Comparison of ENCODE assay signal across 1 cellular context in genomic region chr19:10749435-10750384, GRCh38.
TF ChIP-seq lines count a peak whose summit lies in the region.

No MANE protein-coding gene starts in this region.

TF ChIP-seq in HepG2, 621 proteins besides CTCF, POLR2A, EP300 and RAD21 (continued from another document and continues in another):
- TF ChIP-seq, protein P1, sequence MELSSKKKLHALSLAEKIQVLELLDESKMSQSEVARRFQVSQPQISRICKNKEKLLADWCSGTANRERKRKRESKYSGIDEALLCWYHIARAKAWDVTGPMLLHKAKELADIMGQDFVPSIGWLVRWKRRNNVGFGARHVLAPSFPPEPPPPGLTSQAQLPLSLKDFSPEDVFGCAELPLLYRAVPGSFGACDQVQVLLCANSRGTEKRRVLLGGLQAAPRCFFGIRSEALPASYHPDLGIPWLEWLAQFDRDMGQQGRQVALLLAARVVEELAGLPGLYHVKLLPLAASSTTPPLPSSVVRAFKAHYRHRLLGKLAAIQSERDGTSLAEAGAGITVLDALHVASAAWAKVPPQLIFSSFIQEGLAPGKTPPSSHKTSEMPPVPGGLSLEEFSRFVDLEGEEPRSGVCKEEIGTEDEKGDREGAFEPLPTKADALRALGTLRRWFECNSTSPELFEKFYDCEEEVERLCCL (CRISPR knock-in tag; IDR thresholded peaks at IDR 0.05; ENCODE audit: borderline replicate concordance) = no peak
- TF ChIP-seq CREBL2 (CRISPR knock-in tag; IDR thresholded peaks at IDR 0.05; ENCODE audit: borderline replicate concordance) (0 out of 2 replicates have a peak, but pooled peaks have one; percentile 24), MIER3 (CRISPR knock-in tag; IDR thresholded peaks at IDR 0.05; ENCODE audit: borderline replicate concordance) (no peak), HOXD1 (CRISPR knock-in tag; IDR thresholded peaks at IDR 0.05) (no peak), NR3C1 (CRISPR knock-in tag; IDR thresholded peaks at IDR 0.05) (no peak), DBP (CRISPR knock-in tag; IDR thresholded peaks at IDR 0.05; ENCODE audit: not compliant biosample characterization) (no peak), TAF15 (IDR thresholded peaks at IDR 0.05; ENCODE audit: low read depth, low read length, poor library complexity, severe bottlenecking) (no peak), ZNF235 (CRISPR knock-in tag; IDR thresholded peaks at IDR 0.05; ENCODE audit: borderline replicate concordance) (no peak), ZNF124 (CRISPR knock-in tag; IDR thresholded peaks at IDR 0.05) (no peak), MEIS1 (CRISPR knock-in tag; IDR thresholded peaks at IDR 0.05; ENCODE audit: borderline replicate concordance) (no peak), NFKBIZ (CRISPR knock-in tag; IDR thresholded peaks at IDR 0.05) (no peak), RNF219 (CRISPR knock-in tag; IDR thresholded peaks at IDR 0.05) (no peak), MYNN (CRISPR knock-in tag; IDR thresholded peaks at IDR 0.05; ENCODE audit: low read depth) (no peak), ZBED4 (CRISPR knock-in tag; IDR thresholded peaks at IDR 0.05; ENCODE audit: borderline replicate concordance) (no peak), IRF9 (CRISPR knock-in tag; IDR thresholded peaks at IDR 0.05; ENCODE audit: borderline replicate concordance) (0 out of 2 replicates have a peak, but pooled peaks have one; percentile 11), TCF12 (IDR thresholded peaks at IDR 0.05) (no peak), TCF12 (CRISPR knock-in tag; IDR thresholded peaks at IDR 0.05) (no peak), ASH2L (IDR thresholded peaks at IDR 0.05; ENCODE audit: insufficient read length, low read depth, low read length) (no peak), ZNF33B (CRISPR knock-in tag; IDR thresholded peaks at IDR 0.05) (no peak), ZNF510 (CRISPR knock-in tag; IDR thresholded peaks at IDR 0.05; ENCODE audit: low read depth) (no peak), FOSL1 (CRISPR knock-in tag; IDR thresholded peaks at IDR 0.05; ENCODE audit: borderline replicate concordance) (no peak), ZNF343 (CRISPR knock-in tag; IDR thresholded peaks at IDR 0.05) (no peak), HOXA3 (CRISPR knock-in tag; IDR thresholded peaks at IDR 0.05) (no peak)
- TF ChIP-seq, protein P2, sequence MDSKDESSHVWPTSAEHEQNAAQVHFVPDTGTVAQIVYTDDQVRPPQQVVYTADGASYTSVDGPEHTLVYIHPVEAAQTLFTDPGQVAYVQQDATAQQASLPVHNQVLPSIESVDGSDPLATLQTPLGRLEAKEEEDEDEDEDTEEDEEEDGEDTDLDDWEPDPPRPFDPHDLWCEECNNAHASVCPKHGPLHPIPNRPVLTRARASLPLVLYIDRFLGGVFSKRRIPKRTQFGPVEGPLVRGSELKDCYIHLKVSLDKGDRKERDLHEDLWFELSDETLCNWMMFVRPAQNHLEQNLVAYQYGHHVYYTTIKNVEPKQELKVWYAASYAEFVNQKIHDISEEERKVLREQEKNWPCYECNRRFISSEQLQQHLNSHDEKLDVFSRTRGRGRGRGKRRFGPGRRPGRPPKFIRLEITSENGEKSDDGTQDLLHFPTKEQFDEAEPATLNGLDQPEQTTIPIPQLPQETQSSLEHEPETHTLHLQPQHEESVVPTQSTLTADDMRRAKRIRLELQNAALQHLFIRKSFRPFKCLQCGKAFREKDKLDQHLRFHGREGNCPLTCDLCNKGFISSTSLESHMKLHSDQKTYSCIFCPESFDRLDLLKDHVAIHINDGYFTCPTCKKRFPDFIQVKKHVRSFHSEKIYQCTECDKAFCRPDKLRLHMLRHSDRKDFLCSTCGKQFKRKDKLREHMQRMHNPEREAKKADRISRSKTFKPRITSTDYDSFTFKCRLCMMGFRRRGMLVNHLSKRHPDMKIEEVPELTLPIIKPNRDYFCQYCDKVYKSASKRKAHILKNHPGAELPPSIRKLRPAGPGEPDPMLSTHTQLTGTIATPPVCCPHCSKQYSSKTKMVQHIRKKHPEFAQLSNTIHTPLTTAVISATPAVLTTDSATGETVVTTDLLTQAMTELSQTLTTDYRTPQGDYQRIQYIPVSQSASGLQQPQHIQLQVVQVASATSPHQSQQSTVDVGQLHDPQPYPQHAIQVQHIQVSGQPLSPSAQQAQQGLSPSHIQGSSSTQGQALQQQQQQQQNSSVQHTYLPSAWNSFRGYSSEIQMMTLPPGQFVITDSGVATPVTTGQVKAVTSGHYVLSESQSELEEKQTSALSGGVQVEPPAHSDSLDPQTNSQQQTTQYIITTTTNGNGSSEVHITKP (CRISPR knock-in tag; IDR thresholded peaks at IDR 0.05; ENCODE audit: low read depth) = no peak
- TF ChIP-seq, protein P3, sequence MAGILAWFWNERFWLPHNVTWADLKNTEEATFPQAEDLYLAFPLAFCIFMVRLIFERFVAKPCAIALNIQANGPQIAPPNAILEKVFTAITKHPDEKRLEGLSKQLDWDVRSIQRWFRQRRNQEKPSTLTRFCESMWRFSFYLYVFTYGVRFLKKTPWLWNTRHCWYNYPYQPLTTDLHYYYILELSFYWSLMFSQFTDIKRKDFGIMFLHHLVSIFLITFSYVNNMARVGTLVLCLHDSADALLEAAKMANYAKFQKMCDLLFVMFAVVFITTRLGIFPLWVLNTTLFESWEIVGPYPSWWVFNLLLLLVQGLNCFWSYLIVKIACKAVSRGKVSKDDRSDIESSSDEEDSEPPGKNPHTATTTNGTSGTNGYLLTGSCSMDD (CRISPR knock-in tag; IDR thresholded peaks at IDR 0.05) = no peak
- TF ChIP-seq, protein P4, sequence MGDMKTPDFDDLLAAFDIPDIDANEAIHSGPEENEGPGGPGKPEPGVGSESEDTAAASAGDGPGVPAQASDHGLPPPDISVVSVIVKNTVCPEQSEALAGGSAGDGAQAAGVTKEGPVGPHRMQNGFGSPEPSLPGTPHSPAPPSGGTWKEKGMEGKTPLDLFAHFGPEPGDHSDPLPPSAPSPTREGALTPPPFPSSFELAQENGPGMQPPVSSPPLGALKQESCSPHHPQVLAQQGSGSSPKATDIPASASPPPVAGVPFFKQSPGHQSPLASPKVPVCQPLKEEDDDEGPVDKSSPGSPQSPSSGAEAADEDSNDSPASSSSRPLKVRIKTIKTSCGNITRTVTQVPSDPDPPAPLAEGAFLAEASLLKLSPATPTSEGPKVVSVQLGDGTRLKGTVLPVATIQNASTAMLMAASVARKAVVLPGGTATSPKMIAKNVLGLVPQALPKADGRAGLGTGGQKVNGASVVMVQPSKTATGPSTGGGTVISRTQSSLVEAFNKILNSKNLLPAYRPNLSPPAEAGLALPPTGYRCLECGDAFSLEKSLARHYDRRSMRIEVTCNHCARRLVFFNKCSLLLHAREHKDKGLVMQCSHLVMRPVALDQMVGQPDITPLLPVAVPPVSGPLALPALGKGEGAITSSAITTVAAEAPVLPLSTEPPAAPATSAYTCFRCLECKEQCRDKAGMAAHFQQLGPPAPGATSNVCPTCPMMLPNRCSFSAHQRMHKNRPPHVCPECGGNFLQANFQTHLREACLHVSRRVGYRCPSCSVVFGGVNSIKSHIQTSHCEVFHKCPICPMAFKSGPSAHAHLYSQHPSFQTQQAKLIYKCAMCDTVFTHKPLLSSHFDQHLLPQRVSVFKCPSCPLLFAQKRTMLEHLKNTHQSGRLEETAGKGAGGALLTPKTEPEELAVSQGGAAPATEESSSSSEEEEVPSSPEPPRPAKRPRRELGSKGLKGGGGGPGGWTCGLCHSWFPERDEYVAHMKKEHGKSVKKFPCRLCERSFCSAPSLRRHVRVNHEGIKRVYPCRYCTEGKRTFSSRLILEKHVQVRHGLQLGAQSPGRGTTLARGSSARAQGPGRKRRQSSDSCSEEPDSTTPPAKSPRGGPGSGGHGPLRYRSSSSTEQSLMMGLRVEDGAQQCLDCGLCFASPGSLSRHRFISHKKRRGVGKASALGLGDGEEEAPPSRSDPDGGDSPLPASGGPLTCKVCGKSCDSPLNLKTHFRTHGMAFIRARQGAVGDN (CRISPR knock-in tag; IDR thresholded peaks at IDR 0.05) = peak; percentile 68; the same call in 1 of the 2 replicates
- TF ChIP-seq, protein P5, sequence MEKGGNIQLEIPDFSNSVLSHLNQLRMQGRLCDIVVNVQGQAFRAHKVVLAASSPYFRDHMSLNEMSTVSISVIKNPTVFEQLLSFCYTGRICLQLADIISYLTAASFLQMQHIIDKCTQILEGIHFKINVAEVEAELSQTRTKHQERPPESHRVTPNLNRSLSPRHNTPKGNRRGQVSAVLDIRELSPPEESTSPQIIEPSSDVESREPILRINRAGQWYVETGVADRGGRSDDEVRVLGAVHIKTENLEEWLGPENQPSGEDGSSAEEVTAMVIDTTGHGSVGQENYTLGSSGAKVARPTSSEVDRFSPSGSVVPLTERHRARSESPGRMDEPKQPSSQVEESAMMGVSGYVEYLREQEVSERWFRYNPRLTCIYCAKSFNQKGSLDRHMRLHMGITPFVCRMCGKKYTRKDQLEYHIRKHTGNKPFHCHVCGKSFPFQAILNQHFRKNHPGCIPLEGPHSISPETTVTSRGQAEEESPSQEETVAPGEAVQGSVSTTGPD (CRISPR knock-in tag; IDR thresholded peaks at IDR 0.05) = 0 out of 2 replicates have a peak, but pooled peaks have one; percentile 18
- TF ChIP-seq, protein P6, sequence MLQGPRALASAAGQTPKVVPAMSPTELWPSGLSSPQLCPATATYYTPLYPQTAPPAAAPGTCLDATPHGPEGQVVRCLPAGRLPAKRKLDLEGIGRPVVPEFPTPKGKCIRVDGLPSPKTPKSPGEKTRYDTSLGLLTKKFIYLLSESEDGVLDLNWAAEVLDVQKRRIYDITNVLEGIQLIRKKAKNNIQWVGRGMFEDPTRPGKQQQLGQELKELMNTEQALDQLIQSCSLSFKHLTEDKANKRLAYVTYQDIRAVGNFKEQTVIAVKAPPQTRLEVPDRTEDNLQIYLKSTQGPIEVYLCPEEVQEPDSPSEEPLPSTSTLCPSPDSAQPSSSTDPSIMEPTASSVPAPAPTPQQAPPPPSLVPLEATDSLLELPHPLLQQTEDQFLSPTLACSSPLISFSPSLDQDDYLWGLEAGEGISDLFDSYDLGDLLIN (CRISPR knock-in tag; IDR thresholded peaks at IDR 0.05; ENCODE audit: borderline replicate concordance) = no peak
